Comparison of ENCODE assay signal across 11 cellular contexts in genomic region chr12:104280703-104281458, GRCh38. TPM values are rescaled to one million over a fixed set of nuclear protein-coding genes. Genes with fewer than 3 reads are reported as not detected.
DNase-seq lines count a peak whose midpoint lies in the region; ATAC-seq lines count a peak whose summit lies in the region.
"Had no signal": no experiment of that assay in that cellular context is flagged by ENCODE, and none has a peak within 500 bp of the region (broad histone marks: within the 10 kb centered on the region; RNA-seq: fewer than 3 reads in every experiment).

No MANE protein-coding gene starts in this region.

- in situ Hi-C loops in KBM-7 (cut with MboI; ENCODE audit: low pct_unique_long_range_greater_than_20kb, low sequenced_read_pairs) = no loop called here

- H3K27me3 ChIP-seq in adipocyte (replicated peaks; ENCODE audit: control insufficient read depth, insufficient read depth, low read length) = no peaks in the 10 kb centered on the region

- H3K4me1 ChIP-seq in adipocyte (ENCODE audit: control insufficient read depth, insufficient read depth, low read length) = peaks cover 49% of the 10 kb centered on the region

- ATAC-seq in GM18868 (IDR thresholded peaks at IDR 0.05; ENCODE audit: unreplicated experiment) = no peak
- ATAC-seq in GM21360 (IDR thresholded peaks at IDR 0.05; ENCODE audit: unreplicated experiment) = no peak

- H3K9ac ChIP-seq in adipocyte (ENCODE audit: low read length) = peak overlapping the region; percentile 79

- H3K4me3 ChIP-seq in adipocyte (ENCODE audit: low read length) = peak overlapping the region; percentile 76

- no peaks in the 10 kb centered on the region for H3K9me3 ChIP-seq in adipocyte (ENCODE audit: control insufficient read depth, low read length)

- no peaks in the 10 kb centered on the region for H3K36me3 ChIP-seq in adipocyte (ENCODE audit: control insufficient read depth, insufficient read depth, low read length, severe bottlenecking)

- DNase-seq in AG20443 (ENCODE audit: low spot score) (peak; percentile 65), KBM-7 (peak; percentile 45), adipocyte (ENCODE audit: low read depth) (peak; percentile 92), kidney glomerular epithelial cell (lab: John Stamatoyannopoulos, UW) (peak; percentile 94), occipital lobe (lab: John Stamatoyannopoulos, UW) (no peak)
- DNase-seq in stimulated activated naive CD4-positive, alpha-beta T cell treated with Interleukin-2 at 50 U/mL for 16 hours (lab: John Stamatoyannopoulos, UW) = no peak
- DNase-seq: activated naive CD4-positive, alpha-beta T cell treated with anti-CD3 and anti-CD28 coated beads, Interleukin-2, amount 50 U/mL, for 16 hours; NCI-H2081; T-helper 2 cell had no signal

RNA-seq across cellular contexts. Expression of gene EID3, which starts 22.7 kb away (rescaled TPM):
- total RNA-seq in occipital lobe = 5.5 TPM

Comparison
In these comparisons a context has a peak if more than half of its experiments do, and no peak if none do; other contexts are left out.
1. DNase-seq: peak in AG20443 (single experiment), KBM-7 (single experiment), adipocyte (single experiment) and kidney glomerular epithelial cell (single experiment); none in stimulated activated naive CD4-positive, alpha-beta T cell treated with Interleukin-2 at 50 U/mL for 16 hours (single experiment) and occipital lobe (single experiment).